Comparison of ENCODE assay signal across 1 cellular context in genomic region chrX:115364625-115365024, GRCh38.
TF ChIP-seq lines count a peak whose summit lies in the region.

No MANE protein-coding gene starts in this region.

TF ChIP-seq in IMR-90, 13 proteins besides CTCF, POLR2A, EP300 and RAD21 (continued from another document):
- TF ChIP-seq RFX5 (IDR thresholded peaks at IDR 0.05; ENCODE audit: low read depth, low read length) (no peak), CEBPB (IDR thresholded peaks at IDR 0.05; ENCODE audit: low read depth, low read length) (no peak), RCOR1 (IDR thresholded peaks at IDR 0.05; ENCODE audit: insufficient replicate concordance, low read length) (no peak), BHLHE40 (IDR thresholded peaks at IDR 0.05; ENCODE audit: low read depth, low read length) (no peak), MAFK (IDR thresholded peaks at IDR 0.05; ENCODE audit: low read depth, low read length) (no peak), ELK1 (IDR thresholded peaks at IDR 0.05; ENCODE audit: borderline replicate concordance, low read depth, low read length) (no peak)
